ENCODE assay signal across 1 cellular context in genomic region chr2:28566441-28567075, GRCh38.
TF ChIP-seq lines count a peak whose summit lies in the region.

No MANE protein-coding gene starts in this region.

TF ChIP-seq in HCT116, 20 proteins besides CTCF, POLR2A, EP300 and RAD21 (continued from another document):
- peak; percentile 51 for TF ChIP-seq MAX (IDR thresholded peaks at IDR 0.05)
- TF ChIP-seq SP1 (IDR thresholded peaks at IDR 0.05; ENCODE audit: low read depth): 0 out of 2 replicates have a peak, but pooled peaks have one; percentile 12
- TF ChIP-seq, protein P1, sequence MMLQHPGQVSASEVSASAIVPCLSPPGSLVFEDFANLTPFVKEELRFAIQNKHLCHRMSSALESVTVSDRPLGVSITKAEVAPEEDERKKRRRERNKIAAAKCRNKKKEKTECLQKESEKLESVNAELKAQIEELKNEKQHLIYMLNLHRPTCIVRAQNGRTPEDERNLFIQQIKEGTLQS (IDR thresholded peaks at IDR 0.05): no peak; the same call in 1 of the 2 replicates
- TF ChIP-seq EZH2 (IDR thresholded peaks at IDR 0.05): no peak
- no peak for TF ChIP-seq ZFX (IDR thresholded peaks at IDR 0.05)
